In the genomic region with DNA sequence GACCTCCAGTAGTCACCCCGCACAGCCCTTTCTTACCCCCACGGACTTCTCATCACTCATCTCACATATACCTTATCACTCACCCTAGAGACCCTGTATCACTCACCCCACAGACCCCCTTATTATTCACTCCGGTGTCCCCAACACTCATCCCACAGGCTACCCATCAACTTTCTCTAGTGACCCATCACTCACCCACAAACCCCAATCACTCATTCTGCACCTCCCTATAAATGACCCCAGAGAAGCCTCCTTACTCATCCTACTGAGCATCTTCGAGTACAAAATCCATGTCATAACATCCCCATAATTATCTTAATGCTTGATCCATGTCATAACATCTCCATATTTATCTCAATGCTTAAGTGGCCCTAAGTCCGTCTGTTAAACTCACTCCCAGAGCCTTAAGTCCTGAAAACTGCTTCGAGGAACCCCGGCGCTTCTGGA, we compare ENCODE assay signal across 8 cellular contexts. TPM values are rescaled to one million over a fixed set of nuclear protein-coding genes. Genes with fewer than 3 reads are reported as not detected.
A peak's percentile ranks its signal among the peaks of the same experiment; 100 is the strongest.
DNase-seq lines count a peak whose midpoint lies in the region; ATAC-seq and TF ChIP-seq lines count a peak whose summit lies in the region.

No MANE protein-coding gene starts in this region.

- H3K9me3 ChIP-seq in T-helper 17 cell (ENCODE audit: control insufficient read depth, low read length, poor library complexity, severe bottlenecking): no peaks in the 10 kb centered on the region

- H3K4me3 ChIP-seq in AG10803 (ENCODE audit: low read length): peak overlapping the region; percentile 71

- H3K9me3 Mint-ChIP-seq in glutamatergic neuron (ENCODE audit: unreplicated experiment): peaks cover 5% of the 10 kb centered on the region
- H3K9me3 Mint-ChIP-seq in stimulated activated naive CD8-positive, alpha-beta T cell treated with anti-CD3 and anti-CD28 coated beads, Interleukin-15, Interleukin-2, amounts not matched to agents 100 ng/mL and 50 ng/mL, for 24 hours: no peaks in the 10 kb centered on the region

- H3K27me3 Mint-ChIP-seq in T-helper 17 cell (no peaks in the 10 kb centered on the region), glutamatergic neuron (ENCODE audit: unreplicated experiment) (peaks cover 8% of the 10 kb centered on the region)
- no peaks in the 10 kb centered on the region for H3K27me3 Mint-ChIP-seq in stimulated activated naive CD8-positive, alpha-beta T cell treated with anti-CD3 and anti-CD28 coated beads, Interleukin-15, Interleukin-2, amounts not matched to agents 100 ng/mL and 50 ng/mL, for 24 hours

- peak; percentile 9 for ATAC-seq in GM21528 (IDR thresholded peaks at IDR 0.05; ENCODE audit: low FRiP score, unreplicated experiment)
- peak; percentile 2 for ATAC-seq in T-helper 17 cell

- H3K36me3 Mint-ChIP-seq in T-helper 17 cell (ENCODE audit: low read depth) (no peaks in the 10 kb centered on the region), glutamatergic neuron (ENCODE audit: unreplicated experiment) (no peaks in the 10 kb centered on the region)
- H3K36me3 Mint-ChIP-seq in stimulated activated naive CD8-positive, alpha-beta T cell treated with anti-CD3 and anti-CD28 coated beads, Interleukin-15, Interleukin-2, amounts not matched to agents 100 ng/mL and 50 ng/mL, for 24 hours (ENCODE audit: low read depth): peaks cover 11% of the 10 kb centered on the region

- H3K27ac Mint-ChIP-seq in T-helper 17 cell (peak overlapping the region; percentile 93), glutamatergic neuron (ENCODE audit: unreplicated experiment) (peak overlapping the region; percentile 59)
- peak overlapping the region; percentile 96 for H3K27ac Mint-ChIP-seq in stimulated activated naive CD8-positive, alpha-beta T cell treated with anti-CD3 and anti-CD28 coated beads, Interleukin-15, Interleukin-2, amounts not matched to agents 100 ng/mL and 50 ng/mL, for 24 hours

- H3K4me1 Mint-ChIP-seq in T-helper 17 cell (peaks cover 18% of the 10 kb centered on the region), glutamatergic neuron (ENCODE audit: low read depth, unreplicated experiment) (peaks cover 12% of the 10 kb centered on the region)
- peaks cover 38% of the 10 kb centered on the region for H3K4me1 Mint-ChIP-seq in stimulated activated naive CD8-positive, alpha-beta T cell treated with anti-CD3 and anti-CD28 coated beads, Interleukin-15, Interleukin-2, amounts not matched to agents 100 ng/mL and 50 ng/mL, for 24 hours (ENCODE audit: low read depth)

- no peak for TF ChIP-seq CTCF in AG10803 (conservative IDR thresholded peaks at IDR 0.05; ENCODE audit: low read length)
- TF ChIP-seq CTCF in glutamatergic neuron (IDR thresholded peaks at IDR 0.05; ENCODE audit: partially characterized antibody, unreplicated experiment): no peak

- peak overlapping the region; percentile 92 for H3K4me3 Mint-ChIP-seq in T-helper 17 cell
- H3K4me3 Mint-ChIP-seq in glutamatergic neuron (ENCODE audit: unreplicated experiment): peak overlapping the region; percentile 92
- H3K4me3 Mint-ChIP-seq in stimulated activated naive CD8-positive, alpha-beta T cell treated with anti-CD3 and anti-CD28 coated beads, Interleukin-15, Interleukin-2, amounts not matched to agents 100 ng/mL and 50 ng/mL, for 24 hours: peak overlapping the region; percentile 96

- DNase-seq in AG10803 (ENCODE audit: low read depth) (no peak), T-helper 17 cell (no peak), glutamatergic neuron (no peak), DMS53 (lab: John Stamatoyannopoulos, UW) (no peak), putamen (ENCODE audit: low spot score) (no peak), middle frontal gyrus (ENCODE audit: extremely low spot score, low spot score) (no peak)

RNA-seq across cellular contexts. Expression of gene ZNF41, which starts 0.9 kb away (rescaled TPM):
- total RNA-seq in T-helper 17 cell (1 to 10 TPM; 8.4 to 8.6 TPM), glutamatergic neuron (ENCODE audit: unreplicated experiment) (7.6 TPM)
